In the genomic region with DNA sequence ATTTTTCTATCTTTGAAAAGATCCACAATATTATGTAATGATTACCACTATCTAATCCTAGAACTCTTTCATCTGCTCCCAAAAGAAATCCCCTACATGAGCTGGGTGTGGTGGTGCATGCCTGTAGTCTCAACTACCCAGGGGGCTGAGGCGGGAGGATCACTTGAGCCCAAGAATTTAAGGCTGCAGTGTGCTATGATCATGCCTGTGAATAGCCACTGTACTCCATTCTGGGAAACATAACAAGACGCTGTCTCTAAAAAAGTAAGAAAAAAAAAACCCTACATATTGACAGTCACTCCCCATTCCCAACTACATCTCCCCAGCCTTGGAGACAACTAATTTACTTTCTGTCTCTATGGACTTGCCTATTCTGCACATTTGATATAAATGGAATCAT, we compare ENCODE assay signal across 1 cellular context.
TF ChIP-seq lines count a peak whose summit lies in the region.

No MANE protein-coding gene starts in this region.

TF ChIP-seq in SK-N-SH treated with all-trans-retinoic acid at 6 μM for 48 hours, 23 proteins besides CTCF, POLR2A, EP300 and RAD21 (continued from another document):
- TF ChIP-seq, protein P1, sequence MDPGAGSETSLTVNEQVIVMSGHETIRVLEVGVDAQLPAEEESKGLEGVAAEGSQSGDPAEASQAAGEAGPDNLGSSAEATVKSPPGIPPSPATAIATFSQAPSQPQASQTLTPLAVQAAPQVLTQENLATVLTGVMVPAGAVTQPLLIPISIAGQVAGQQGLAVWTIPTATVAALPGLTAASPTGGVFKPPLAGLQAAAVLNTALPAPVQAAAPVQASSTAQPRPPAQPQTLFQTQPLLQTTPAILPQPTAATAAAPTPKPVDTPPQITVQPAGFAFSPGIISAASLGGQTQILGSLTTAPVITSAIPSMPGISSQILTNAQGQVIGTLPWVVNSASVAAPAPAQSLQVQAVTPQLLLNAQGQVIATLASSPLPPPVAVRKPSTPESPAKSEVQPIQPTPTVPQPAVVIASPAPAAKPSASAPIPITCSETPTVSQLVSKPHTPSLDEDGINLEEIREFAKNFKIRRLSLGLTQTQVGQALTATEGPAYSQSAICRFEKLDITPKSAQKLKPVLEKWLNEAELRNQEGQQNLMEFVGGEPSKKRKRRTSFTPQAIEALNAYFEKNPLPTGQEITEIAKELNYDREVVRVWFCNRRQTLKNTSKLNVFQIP (CRISPR knock-in tag; IDR thresholded peaks at IDR 0.05; ENCODE audit: borderline replicate concordance, low read depth), result no peak
- TF ChIP-seq PPARA (CRISPR knock-in tag; IDR thresholded peaks at IDR 0.05; ENCODE audit: borderline replicate concordance), result no peak
- TF ChIP-seq OSR1 (CRISPR knock-in tag; IDR thresholded peaks at IDR 0.05), result no peak
- no peak for TF ChIP-seq ZC3H10 (CRISPR knock-in tag; IDR thresholded peaks at IDR 0.05)
- TF ChIP-seq ZNF70 (CRISPR knock-in tag; IDR thresholded peaks at IDR 0.05), result no peak
- no peak for TF ChIP-seq ISL1 (CRISPR knock-in tag; IDR thresholded peaks at IDR 0.05)
